ENCODE assay signal across 1 cellular context in genomic region chr3:120418446-120418845, GRCh38.
TF ChIP-seq lines count a peak whose summit lies in the region.

No MANE protein-coding gene starts in this region.

TF ChIP-seq in SK-N-SH, 30 proteins besides CTCF, POLR2A, EP300 and RAD21 (continued from another document):
- TF ChIP-seq REST (IDR thresholded peaks at IDR 0.05; ENCODE audit: low read depth, low read length) (no peak), MXI1 (IDR thresholded peaks at IDR 0.05; ENCODE audit: low read depth, low read length) (no peak), SIN3A (IDR thresholded peaks at IDR 0.05; ENCODE audit: borderline replicate concordance, low read depth, low read length) (no peak), SMC3 (IDR thresholded peaks at IDR 0.05; ENCODE audit: low read depth, low read length) (no peak), USF1 (IDR thresholded peaks at IDR 0.05; ENCODE audit: borderline replicate concordance, low read depth) (no peak), FOXJ3 (CRISPR knock-in tag; IDR thresholded peaks at IDR 0.05) (no peak), RCOR1 (IDR thresholded peaks at IDR 0.05; ENCODE audit: low read length) (no peak), FOXM1 (IDR thresholded peaks at IDR 0.05; ENCODE audit: low read depth) (no peak), YY1 (IDR thresholded peaks at IDR 0.05; ENCODE audit: low read depth) (no peak), TEAD4 (IDR thresholded peaks at IDR 0.05; ENCODE audit: borderline replicate concordance, insufficient read depth) (no peak), JUND (IDR thresholded peaks at IDR 0.05) (no peak), TAF1 (IDR thresholded peaks at IDR 0.05; ENCODE audit: borderline replicate concordance, low read depth, low read length) (no peak)
